Comparison of ENCODE assay signal across 13 cellular contexts in genomic region chr2:38485734-38486133, GRCh38.
DNase-seq lines count a peak whose midpoint lies in the region; ATAC-seq lines count a peak whose summit lies in the region.
"Had no signal": no experiment of that assay in that cellular context is flagged by ENCODE, and none has a peak within 500 bp of the region (broad histone marks: within the 10 kb centered on the region; RNA-seq: fewer than 3 reads in every experiment).

No MANE protein-coding gene starts in this region.

- H3K4me3 Mint-ChIP-seq in memory B cell = no peak overlapping the region
- H3K4me3 Mint-ChIP-seq: stimulated activated naive CD8-positive, alpha-beta T cell treated with anti-CD3 and anti-CD28 coated beads, Interleukin-15, amount 100 ng/mL, for 72 hours had no signal

- no peak overlapping the region for H3K4me3 ChIP-seq in GM23248
- H3K4me3 ChIP-seq: cardiac muscle cell had no signal

- no peak overlapping the region for H3K27ac Mint-ChIP-seq in memory B cell
- H3K27ac Mint-ChIP-seq: stimulated activated naive CD8-positive, alpha-beta T cell treated with anti-CD3 and anti-CD28 coated beads, Interleukin-15, amount 100 ng/mL, for 72 hours had no signal

- no peaks in the 10 kb centered on the region for H3K4me1 ChIP-seq in GM23248 (ENCODE audit: insufficient read depth)

- H3K4me2 ChIP-seq in GM23248 (ENCODE audit: unreplicated experiment) = no peak overlapping the region

- no peaks in the 10 kb centered on the region for H3K9me2 ChIP-seq in GM23248 (ENCODE audit: insufficient read depth)

- H3K9me3 ChIP-seq in GM23248 (ENCODE audit: low read depth) = no peaks in the 10 kb centered on the region

- no peaks in the 10 kb centered on the region for H3K79me2 ChIP-seq in GM23248 (ENCODE audit: insufficient read depth)

- 0 out of 2 replicates have a peak, but pooled peaks cover 2% of the 10 kb centered on the region for H3K27me3 ChIP-seq in GM23248 (replicated peaks; ENCODE audit: insufficient read depth)
- H3K27me3 ChIP-seq: cardiac muscle cell had no signal

- H3K9me3 Mint-ChIP-seq in memory B cell = peaks cover 1% of the 10 kb centered on the region

- no peak overlapping the region for H3K27ac ChIP-seq in GM23248
- H3K27ac ChIP-seq: cardiac muscle cell had no signal

- H3K9ac ChIP-seq in GM23248 = no peak overlapping the region

- H3F3A ChIP-seq in GM23248 (ENCODE audit: insufficient read depth) = no peaks in the 10 kb centered on the region

- WGBS in GM23248 (ENCODE audit: low coverage in 1 of 2, low lambda C conversion rate in 2 of 2, missing lambda C conversion rate in 2 of 2), 2 experiments = 84 to 86% methylated on average over 3 of the region's 3 CpGs

- no peaks in the 10 kb centered on the region for H3K4me1 Mint-ChIP-seq in memory B cell
- H3K4me1 Mint-ChIP-seq: stimulated activated naive CD8-positive, alpha-beta T cell treated with anti-CD3 and anti-CD28 coated beads, Interleukin-15, amount 100 ng/mL, for 72 hours had no signal

- ATAC-seq in GM18867 (IDR thresholded peaks at IDR 0.05; ENCODE audit: unreplicated experiment) (peak; percentile 99), GM21825 (IDR thresholded peaks at IDR 0.05; ENCODE audit: unreplicated experiment) (peak; percentile 82), HG03521 (IDR thresholded peaks at IDR 0.05; ENCODE audit: unreplicated experiment) (peak; percentile 92), memory B cell (ENCODE audit: low read depth) (peak; percentile 43)
- ATAC-seq: stimulated activated naive CD8-positive, alpha-beta T cell treated with anti-CD3 and anti-CD28 coated beads, Interleukin-15, amount 100 ng/mL, for 72 hours had no signal

- no peaks in the 10 kb centered on the region for H3K36me3 ChIP-seq in GM23248 (ENCODE audit: low read depth)
- H3K36me3 ChIP-seq: cardiac muscle cell had no signal

- in situ Hi-C loops in GM23248 (cut with MboI) = no loop called here

- H2AFZ ChIP-seq in GM23248 = no peak overlapping the region

- H3K27me3 Mint-ChIP-seq in memory B cell = peaks cover 1% of the 10 kb centered on the region
- H3K27me3 Mint-ChIP-seq: stimulated activated naive CD8-positive, alpha-beta T cell treated with anti-CD3 and anti-CD28 coated beads, Interleukin-15, amount 100 ng/mL, for 72 hours had no signal

- DNase-seq in memory B cell (ENCODE audit: low spot score in 2 of 2) = no peak
- DNase-seq in NCI-H2081 treated with DMSO at 0.1 percent for 48 hours (lab: John Stamatoyannopoulos, UW) = no peak
- DNase-seq in NCI-H345 (lab: John Stamatoyannopoulos, UW) = no peak
- DNase-seq in GM23248 = no peak
- DNase-seq in NCI-H2107 (lab: John Stamatoyannopoulos, UW) = no peak
- DNase-seq: activated CD8-positive, alpha-beta memory T cell treated with anti-CD3 and anti-CD28 coated beads, Interleukin-2, amount 50 U/mL, for 4 hours; DMS53; foreskin fibroblast; stimulated activated naive CD8-positive, alpha-beta T cell treated with anti-CD3 and anti-CD28 coated beads, Interleukin-15, amount 100 ng/mL, for 72 hours had no signal

- H3K36me3 Mint-ChIP-seq in memory B cell = peaks cover 2% of the 10 kb centered on the region

- H4K20me1 ChIP-seq in GM23248 (ENCODE audit: insufficient read depth) = no peaks in the 10 kb centered on the region

Comparison
In these comparisons a context has a peak if more than half of its experiments do, and no peak if none do; other contexts are left out.
1. ATAC-seq: peak in every context shown above with its lines; median percentile 99 in GM18867; 92 in HG03521; 82 in GM21825; 43 in memory B cell.